In genomic region chr5:56480305-56481146, GRCh38 we compare ENCODE assay signal across 1 cellular context.
TF ChIP-seq lines count a peak whose summit lies in the region.

No MANE protein-coding gene starts in this region.

TF ChIP-seq in HepG2, 621 proteins besides CTCF, POLR2A, EP300 and RAD21 (continued from another document and continues in another):
- TF ChIP-seq ZHX1 (CRISPR knock-in tag; IDR thresholded peaks at IDR 0.05; ENCODE audit: low read depth) (no peak), HIVEP1 (CRISPR knock-in tag; IDR thresholded peaks at IDR 0.05) (peak; percentile 77), FOXO1 (CRISPR knock-in tag; IDR thresholded peaks at IDR 0.05) (peak; percentile 86), JARID2 (CRISPR knock-in tag; IDR thresholded peaks at IDR 0.05; ENCODE audit: insufficient replicate concordance) (no peak), UBTF (CRISPR knock-in tag; IDR thresholded peaks at IDR 0.05) (peak; percentile 79), MNT (IDR thresholded peaks at IDR 0.05) (peak; percentile 36; the same call in 1 of the 2 replicates), DPF2 (CRISPR knock-in tag; IDR thresholded peaks at IDR 0.05; ENCODE audit: borderline replicate concordance, low read depth) (peak; percentile 68), ZNF557 (CRISPR knock-in tag; IDR thresholded peaks at IDR 0.05) (no peak; the same call in 1 of the 2 replicates), POGK (CRISPR knock-in tag; conservative IDR thresholded peaks at IDR 0.05) (no peak), MAF1 (CRISPR knock-in tag; IDR thresholded peaks at IDR 0.05; ENCODE audit: borderline replicate concordance) (no peak), SALL2 (CRISPR knock-in tag; IDR thresholded peaks at IDR 0.05) (no peak), ZNF674 (CRISPR knock-in tag; IDR thresholded peaks at IDR 0.05; ENCODE audit: low read depth) (no peak), ZNF513 (CRISPR knock-in tag; conservative IDR thresholded peaks at IDR 0.05) (no peak), FOXP1 (IDR thresholded peaks at IDR 0.05) (no peak), FOXP1 (CRISPR knock-in tag; IDR thresholded peaks at IDR 0.05) (peak; percentile 80), NR3C1 (CRISPR knock-in tag; IDR thresholded peaks at IDR 0.05) (no peak), SRSF9 (IDR thresholded peaks at IDR 0.05; ENCODE audit: borderline replicate concordance, insufficient read depth, low read depth, low read length, poor library complexity, severe bottlenecking) (no peak), ZNF75D (CRISPR knock-in tag; IDR thresholded peaks at IDR 0.05; ENCODE audit: borderline replicate concordance) (no peak), SP2 (CRISPR knock-in tag; IDR thresholded peaks at IDR 0.05) (peak; percentile 36; the same call in 1 of the 2 replicates), NR2F6 (IDR thresholded peaks at IDR 0.05) (peak; percentile 86), NR2F6 (CRISPR knock-in tag; IDR thresholded peaks at IDR 0.05) (peak; percentile 81), SAP130 (CRISPR knock-in tag; IDR thresholded peaks at IDR 0.05; ENCODE audit: low read depth) (peak; percentile 70), MIER2 (CRISPR knock-in tag; IDR thresholded peaks at IDR 0.05) (no peak), BORCS8-MEF2B (CRISPR knock-in tag; IDR thresholded peaks at IDR 0.05) (peak; percentile 45; the same call in 1 of the 2 replicates), JDP2 (CRISPR knock-in tag; IDR thresholded peaks at IDR 0.05; ENCODE audit: borderline replicate concordance) (no peak), ZNF687 (CRISPR knock-in tag; IDR thresholded peaks at IDR 0.05) (peak; percentile 72), ZNF891 (CRISPR knock-in tag; IDR thresholded peaks at IDR 0.05) (no peak), SRSF1 (optimal IDR thresholded peaks at IDR 0.05; ENCODE audit: low read depth, low read length) (no peak), ZNF333 (CRISPR knock-in tag; IDR thresholded peaks at IDR 0.05; ENCODE audit: borderline replicate concordance) (no peak; the same call in 1 of the 2 replicates), MTF1 (CRISPR knock-in tag; IDR thresholded peaks at IDR 0.05) (no peak; the same call in 1 of the 2 replicates), RBAK (CRISPR knock-in tag; IDR thresholded peaks at IDR 0.05) (no peak), ZNF782 (CRISPR knock-in tag; IDR thresholded peaks at IDR 0.05; ENCODE audit: borderline replicate concordance) (0 out of 2 replicates have a peak, but pooled peaks have one; percentile 13), HHEX (CRISPR knock-in tag; IDR thresholded peaks at IDR 0.05) (0 out of 2 replicates have a peak, but pooled peaks have one; percentile 29), FOXK2 (IDR thresholded peaks at IDR 0.05) (no peak; the same call in 1 of the 2 replicates), LCORL (IDR thresholded peaks at IDR 0.05) (no peak), LCORL (CRISPR knock-in tag; IDR thresholded peaks at IDR 0.05) (peak; percentile 79), GABPA (IDR thresholded peaks at IDR 0.05; ENCODE audit: low read depth, low read length) (no peak), GABPA (CRISPR knock-in tag; IDR thresholded peaks at IDR 0.05; ENCODE audit: low read depth) (peak; percentile 29; the same call in 1 of the 2 replicates), NFYB (CRISPR knock-in tag; IDR thresholded peaks at IDR 0.05) (no peak), HOXA5 (CRISPR knock-in tag; IDR thresholded peaks at IDR 0.05) (no peak), ZNF253 (CRISPR knock-in tag; IDR thresholded peaks at IDR 0.05; ENCODE audit: borderline replicate concordance) (no peak)
- TF ChIP-seq, protein P1, sequence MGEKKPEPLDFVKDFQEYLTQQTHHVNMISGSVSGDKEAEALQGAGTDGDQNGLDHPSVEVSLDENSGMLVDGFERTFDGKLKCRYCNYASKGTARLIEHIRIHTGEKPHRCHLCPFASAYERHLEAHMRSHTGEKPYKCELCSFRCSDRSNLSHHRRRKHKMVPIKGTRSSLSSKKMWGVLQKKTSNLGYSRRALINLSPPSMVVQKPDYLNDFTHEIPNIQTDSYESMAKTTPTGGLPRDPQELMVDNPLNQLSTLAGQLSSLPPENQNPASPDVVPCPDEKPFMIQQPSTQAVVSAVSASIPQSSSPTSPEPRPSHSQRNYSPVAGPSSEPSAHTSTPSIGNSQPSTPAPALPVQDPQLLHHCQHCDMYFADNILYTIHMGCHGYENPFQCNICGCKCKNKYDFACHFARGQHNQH (CRISPR knock-in tag; IDR thresholded peaks at IDR 0.05): peak; percentile 72; the same call in 1 of the 2 replicates
- TF ChIP-seq, protein P2, sequence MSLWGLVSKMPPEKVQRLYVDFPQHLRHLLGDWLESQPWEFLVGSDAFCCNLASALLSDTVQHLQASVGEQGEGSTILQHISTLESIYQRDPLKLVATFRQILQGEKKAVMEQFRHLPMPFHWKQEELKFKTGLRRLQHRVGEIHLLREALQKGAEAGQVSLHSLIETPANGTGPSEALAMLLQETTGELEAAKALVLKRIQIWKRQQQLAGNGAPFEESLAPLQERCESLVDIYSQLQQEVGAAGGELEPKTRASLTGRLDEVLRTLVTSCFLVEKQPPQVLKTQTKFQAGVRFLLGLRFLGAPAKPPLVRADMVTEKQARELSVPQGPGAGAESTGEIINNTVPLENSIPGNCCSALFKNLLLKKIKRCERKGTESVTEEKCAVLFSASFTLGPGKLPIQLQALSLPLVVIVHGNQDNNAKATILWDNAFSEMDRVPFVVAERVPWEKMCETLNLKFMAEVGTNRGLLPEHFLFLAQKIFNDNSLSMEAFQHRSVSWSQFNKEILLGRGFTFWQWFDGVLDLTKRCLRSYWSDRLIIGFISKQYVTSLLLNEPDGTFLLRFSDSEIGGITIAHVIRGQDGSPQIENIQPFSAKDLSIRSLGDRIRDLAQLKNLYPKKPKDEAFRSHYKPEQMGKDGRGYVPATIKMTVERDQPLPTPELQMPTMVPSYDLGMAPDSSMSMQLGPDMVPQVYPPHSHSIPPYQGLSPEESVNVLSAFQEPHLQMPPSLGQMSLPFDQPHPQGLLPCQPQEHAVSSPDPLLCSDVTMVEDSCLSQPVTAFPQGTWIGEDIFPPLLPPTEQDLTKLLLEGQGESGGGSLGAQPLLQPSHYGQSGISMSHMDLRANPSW (CRISPR knock-in tag; IDR thresholded peaks at IDR 0.05; ENCODE audit: borderline replicate concordance): no peak
- TF ChIP-seq, protein P3, sequence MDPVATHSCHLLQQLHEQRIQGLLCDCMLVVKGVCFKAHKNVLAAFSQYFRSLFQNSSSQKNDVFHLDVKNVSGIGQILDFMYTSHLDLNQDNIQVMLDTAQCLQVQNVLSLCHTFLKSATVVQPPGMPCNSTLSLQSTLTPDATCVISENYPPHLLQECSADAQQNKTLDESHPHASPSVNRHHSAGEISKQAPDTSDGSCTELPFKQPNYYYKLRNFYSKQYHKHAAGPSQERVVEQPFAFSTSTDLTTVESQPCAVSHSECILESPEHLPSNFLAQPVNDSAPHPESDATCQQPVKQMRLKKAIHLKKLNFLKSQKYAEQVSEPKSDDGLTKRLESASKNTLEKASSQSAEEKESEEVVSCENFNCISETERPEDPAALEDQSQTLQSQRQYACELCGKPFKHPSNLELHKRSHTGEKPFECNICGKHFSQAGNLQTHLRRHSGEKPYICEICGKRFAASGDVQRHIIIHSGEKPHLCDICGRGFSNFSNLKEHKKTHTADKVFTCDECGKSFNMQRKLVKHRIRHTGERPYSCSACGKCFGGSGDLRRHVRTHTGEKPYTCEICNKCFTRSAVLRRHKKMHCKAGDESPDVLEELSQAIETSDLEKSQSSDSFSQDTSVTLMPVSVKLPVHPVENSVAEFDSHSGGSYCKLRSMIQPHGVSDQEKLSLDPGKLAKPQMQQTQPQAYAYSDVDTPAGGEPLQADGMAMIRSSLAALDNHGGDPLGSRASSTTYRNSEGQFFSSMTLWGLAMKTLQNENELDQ (CRISPR knock-in tag; IDR thresholded peaks at IDR 0.05; ENCODE audit: borderline replicate concordance): no peak
